Comparison of ENCODE assay signal across 9 cellular contexts in the genomic region with DNA sequence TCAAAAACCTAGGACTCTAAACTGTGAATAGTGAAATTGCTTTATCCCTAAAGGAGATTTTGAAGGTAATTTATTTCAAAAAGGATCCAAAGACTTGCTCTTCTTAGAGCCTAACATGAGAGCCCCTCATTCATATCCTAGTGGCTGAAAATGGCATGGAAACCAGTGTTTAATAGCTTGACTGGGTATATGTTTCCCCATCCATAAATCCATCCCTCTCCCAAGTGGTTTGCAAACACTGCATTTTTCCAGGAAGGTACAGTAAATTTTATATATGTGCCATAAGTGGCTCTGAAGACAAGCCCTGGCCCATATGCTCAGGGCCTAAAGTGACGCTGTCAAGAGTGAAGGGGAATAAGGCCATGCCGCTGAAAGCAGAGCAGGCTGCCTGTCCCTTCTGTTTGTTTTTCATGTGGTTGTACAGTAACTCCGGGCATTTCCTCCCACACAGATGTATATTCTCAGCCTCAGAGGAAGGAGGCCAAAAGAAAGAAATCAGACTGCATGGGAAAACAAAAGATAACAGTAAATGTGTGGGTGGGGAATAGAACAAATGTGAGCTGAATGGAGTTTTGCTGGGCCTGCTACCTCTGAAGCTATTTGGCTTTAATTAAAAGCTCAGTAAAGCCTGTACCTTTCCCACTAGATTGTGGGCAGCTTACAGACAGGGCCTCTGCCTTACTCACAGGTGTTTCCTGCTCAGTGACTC.
A peak's percentile ranks its signal among the peaks of the same experiment; 100 is the strongest.
DNase-seq lines count a peak whose midpoint lies in the region; ATAC-seq and TF ChIP-seq lines count a peak whose summit lies in the region.
"Had no signal": no experiment of that assay in that cellular context is flagged by ENCODE, and none has a peak within 500 bp of the region (broad histone marks: within the 10 kb centered on the region; RNA-seq: fewer than 3 reads in every experiment).

No MANE protein-coding gene starts in this region.

- no peak overlapping the region for H3K4me3 ChIP-seq in OCI-LY1 (ENCODE audit: low read depth, low read length, poor library complexity, severe bottlenecking)
- H3K4me3 ChIP-seq in H7 (ENCODE audit: insufficient read depth, low read depth, low read length): no peak overlapping the region
- no peak overlapping the region for H3K4me3 ChIP-seq in lower leg skin (ENCODE audit: low read depth, poor library complexity, severe bottlenecking)

- no peak overlapping the region for H3K27ac Mint-ChIP-seq in HFFc6

- no peaks in the 10 kb centered on the region for H3F3A ChIP-seq in OCI-LY1 (ENCODE audit: insufficient read depth, low read length)

- H3K9me3 ChIP-seq in OCI-LY1 (ENCODE audit: low read length): no peaks in the 10 kb centered on the region; the same call in 1 of the 2 replicates

- no peaks in the 10 kb centered on the region for H3K9me2 ChIP-seq in OCI-LY1 (ENCODE audit: low read depth, low read length)

- peak overlapping the region; percentile 39 for H3K9ac ChIP-seq in OCI-LY1 (ENCODE audit: low read length)
- H3K9ac ChIP-seq: KMS-11 had no signal

- H3K4me1 Mint-ChIP-seq in HFFc6 (ENCODE audit: low read depth): no peaks in the 10 kb centered on the region

- peaks cover 50% of the 10 kb centered on the region for H3K4me1 ChIP-seq in OCI-LY1 (ENCODE audit: insufficient read depth, low read length, severe bottlenecking)

- peaks cover 2% of the 10 kb centered on the region; the same call in 1 of the 2 replicates for H3K27me3 Mint-ChIP-seq in HFFc6 (ENCODE audit: insufficient read depth)

- peak overlapping the region; percentile 88 for H2AFZ ChIP-seq in OCI-LY1 (ENCODE audit: low read length)

- H3K9me3 Mint-ChIP-seq in HFFc6: no peaks in the 10 kb centered on the region

- no peaks in the 10 kb centered on the region for H3K27me3 ChIP-seq in OCI-LY1 (ENCODE audit: insufficient read depth, low read length)
- H3K27me3 ChIP-seq in H7 (ENCODE audit: control insufficient read depth, insufficient read depth, low read length): no peaks in the 10 kb centered on the region

- TF ChIP-seq POLR2A in lower leg skin (IDR thresholded peaks at IDR 0.05): no peak

- DNase-seq in iris pigment epithelial cell (ENCODE audit: low read depth) (peak; percentile 95), H7 (no peak), HFFc6 (no peak), lower leg skin (ENCODE audit: low spot score in 2 of 2) (no peak)
- DNase-seq in activated effector memory CD4-positive, alpha-beta T cell treated with Interleukin-2 at 50 U/mL for 16 hours: no peak

- no peaks in the 10 kb centered on the region for H4K20me1 ChIP-seq in OCI-LY1 (ENCODE audit: insufficient read depth, low read length)

- no peaks in the 10 kb centered on the region for H3K36me3 ChIP-seq in OCI-LY1 (ENCODE audit: insufficient read depth, low read length)
- no peaks in the 10 kb centered on the region for H3K36me3 ChIP-seq in H7 (replicated peaks; ENCODE audit: control insufficient read depth, insufficient read depth, low read length)

- no peak overlapping the region for H3K4me3 Mint-ChIP-seq in HFFc6

- 34 to 47% methylated on average over 3 of the region's 3 CpGs for WGBS in lower leg skin, 2 donors

- intact Hi-C loops in lower leg skin (cut with DNase I; ENCODE audit: low total_unique reads): no loop called here

- H3K27ac ChIP-seq in OCI-LY1 (ENCODE audit: low read depth, low read length, poor library complexity, severe bottlenecking): peak overlapping the region; percentile 85
- H3K27ac ChIP-seq: KMS-11 had no signal

- H3K36me3 Mint-ChIP-seq in HFFc6 (ENCODE audit: low read depth): no peaks in the 10 kb centered on the region

- no peaks in the 10 kb centered on the region for H3K79me2 ChIP-seq in OCI-LY1 (ENCODE audit: insufficient read depth, low read length)

- ATAC-seq in GM18508 (IDR thresholded peaks at IDR 0.05; ENCODE audit: insufficient read depth, unreplicated experiment) (peak; percentile 88), HG02623 (IDR thresholded peaks at IDR 0.05; ENCODE audit: unreplicated experiment) (peak; percentile 92)

- H3K4me2 ChIP-seq in OCI-LY1 (ENCODE audit: low read length): peak overlapping the region; percentile 36
- H3K4me2 ChIP-seq: KMS-11 had no signal

- TF ChIP-seq CTCF in OCI-LY1 (IDR thresholded peaks at IDR 0.05; ENCODE audit: low read length): peak; percentile 37; the same call in 1 of the 2 replicates
- TF ChIP-seq CTCF in HFFc6 (IDR thresholded peaks at IDR 0.05): no peak
- TF ChIP-seq CTCF in lower leg skin (IDR thresholded peaks at IDR 0.05): no peak
